Comparison of ENCODE assay signal across 18 cellular contexts in the genomic region with DNA sequence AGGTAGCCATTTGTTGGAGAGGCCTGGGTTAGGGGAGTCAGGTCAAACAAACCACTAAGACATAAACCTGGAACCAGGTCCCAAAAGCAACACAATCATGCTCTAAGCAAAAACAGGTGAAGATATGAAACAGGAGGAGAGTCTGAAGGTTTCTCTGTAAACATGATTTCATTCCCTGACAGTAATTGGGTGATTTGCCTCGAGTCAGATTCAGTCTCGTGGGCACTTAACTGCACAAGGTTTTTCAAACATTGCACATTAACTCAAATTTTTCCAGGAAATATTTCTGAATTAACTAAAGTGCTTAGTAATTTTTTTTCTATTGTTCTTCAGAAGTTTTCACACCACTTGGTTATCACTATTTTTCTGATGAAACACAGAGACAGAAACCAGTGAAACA. TPM values are rescaled to one million over a fixed set of nuclear protein-coding genes. Genes with fewer than 3 reads are reported as not detected.
A peak's percentile ranks its signal among the peaks of the same experiment; 100 is the strongest.
DNase-seq lines count a peak whose midpoint lies in the region; ATAC-seq, FAIRE-seq and TF ChIP-seq lines count a peak whose summit lies in the region.
"Had no signal": no experiment of that assay in that cellular context is flagged by ENCODE, and none has a peak within 500 bp of the region (broad histone marks: within the 10 kb centered on the region; RNA-seq: fewer than 3 reads in every experiment).

No MANE protein-coding gene starts in this region.

- H3K36me3 ChIP-seq in skeletal muscle tissue (ENCODE audit: control insufficient read depth in 3 of 3, insufficient read depth in 3 of 3, low read length in 3 of 3) (no peaks in the 10 kb centered on the region), heart right ventricle (no peaks in the 10 kb centered on the region), OCI-LY7 (ENCODE audit: insufficient read depth, low read length) (no peaks in the 10 kb centered on the region), breast epithelium (no peaks in the 10 kb centered on the region)
- H3K36me3 ChIP-seq: BLaER1 had no signal

- H4K20me1 ChIP-seq in OCI-LY7 (ENCODE audit: insufficient read depth, low read length): no peaks in the 10 kb centered on the region
- H4K20me1 ChIP-seq: BLaER1 had no signal

- FAIRE-seq in D721Med (lab: Jason Lieb, UNC): peak; percentile 53
- FAIRE-seq: A204.1, H54 had no signal

- WGBS in heart right ventricle, 2 donors: 86 to 87% methylated on average over 2 of the region's 2 CpGs

- no peak overlapping the region for H2AFZ ChIP-seq in OCI-LY7 (ENCODE audit: low read length)

- no peak for ATAC-seq in heart right ventricle
- ATAC-seq: GM23338, HCT116 had no signal

- no peak for DNase-seq in D721Med (ENCODE audit: insufficient read length, low spot score)
- peak; percentile 57 for DNase-seq in SK-N-DZ (ENCODE audit: low spot score)
- no peak for DNase-seq in nephron progenitor cell
- DNase-seq in heart right ventricle: no peak
- no peak for DNase-seq in OCI-LY7 (ENCODE audit: low spot score)
- no peak for DNase-seq in breast epithelium (ENCODE audit: low spot score in 2 of 2)
- DNase-seq: ACHN; AML-193; CD4-positive, alpha-beta memory T cell; DMS79 treated with DMSO at 0.1 percent for 48 hours; GF-D8 had no signal

- peak overlapping the region in 2 of 3 donors; percentile 27 to 73 for H3K9ac ChIP-seq in skeletal muscle tissue (ENCODE audit: low read depth in 1 of 3, low read length in 3 of 3)
- H3K9ac ChIP-seq: BLaER1 had no signal

- H3K9me2 ChIP-seq in OCI-LY7 (ENCODE audit: insufficient read depth, low read length): no peaks in the 10 kb centered on the region

- TF ChIP-seq CTCF in D721Med (IDR thresholded peaks at IDR 0.05; ENCODE audit: insufficient read depth, missing control alignments) (no peak), nephron progenitor cell (IDR thresholded peaks at IDR 0.05) (no peak), heart right ventricle (IDR thresholded peaks at IDR 0.05) (no peak), OCI-LY7 (conservative IDR thresholded peaks at IDR 0.05; ENCODE audit: low read length) (no peak), breast epithelium (IDR thresholded peaks at IDR 0.05) (no peak)

- no peak overlapping the region for H3K4me3 ChIP-seq in skeletal muscle tissue (ENCODE audit: low read length in 3 of 3)
- no peak overlapping the region for H3K4me3 ChIP-seq in heart right ventricle
- no peak overlapping the region for H3K4me3 ChIP-seq in OCI-LY7 (ENCODE audit: low read depth, low read length, poor library complexity, severe bottlenecking)
- H3K4me3 ChIP-seq in breast epithelium: no peak overlapping the region
- H3K4me3 ChIP-seq: BLaER1, GM23338 had no signal

- peak overlapping the region; percentile 43 for H3K27ac Mint-ChIP-seq in nephron progenitor cell
- H3K27ac Mint-ChIP-seq: CD14-positive monocyte; CD4-positive, alpha-beta memory T cell had no signal

- peaks cover 4% of the 10 kb centered on the region for H3K36me3 Mint-ChIP-seq in nephron progenitor cell (ENCODE audit: low read depth)
- H3K36me3 Mint-ChIP-seq: CD14-positive monocyte; CD4-positive, alpha-beta memory T cell had no signal

- H3K4me2 ChIP-seq in OCI-LY7 (ENCODE audit: low read length): no peak overlapping the region
- H3K4me2 ChIP-seq: BLaER1, GM23338 had no signal

- H3K79me2 ChIP-seq in OCI-LY7 (ENCODE audit: insufficient read depth, low read depth, low read length): no peaks in the 10 kb centered on the region

- BruUV-seq in OCI-LY7 (replicated peaks; lab: Mats Ljungman, UMichigan): no TSS peak

- H3K4me1 Mint-ChIP-seq in nephron progenitor cell: peaks cover 51% of the 10 kb centered on the region
- H3K4me1 Mint-ChIP-seq: CD14-positive monocyte; CD4-positive, alpha-beta memory T cell had no signal

- CTCF ChIA-PET in OCI-LY7 (lab: Charles Lee; ENCODE audit: unreplicated experiment): no interaction called here

- POLR2A ChIA-PET in OCI-LY7 (lab: Charles Lee): no interaction called here

- H3K9me3 Mint-ChIP-seq in nephron progenitor cell: no peaks in the 10 kb centered on the region
- H3K9me3 Mint-ChIP-seq: CD14-positive monocyte; CD4-positive, alpha-beta memory T cell; GM23338 had no signal

- intact Hi-C loops in heart right ventricle (cut with DNase I) (loop anchor here in 1 of 10 donors (10.0 kb wide), 1 partner anchor 633 kb away; no protein-coding TSS in a partner anchor), OCI-LY7 (cut with micrococcal nuclease; ENCODE audit: unreplicated experiment) (no loop called here), breast epithelium (cut with DNase I; ENCODE audit: low total_unique reads) (no loop called here)

- H3K27me3 ChIP-seq in skeletal muscle tissue (ENCODE audit: control insufficient read depth in 3 of 3, insufficient read depth in 3 of 3, low read length in 3 of 3) (no peaks in the 10 kb centered on the region), heart right ventricle (no peaks in the 10 kb centered on the region), breast epithelium (no peaks in the 10 kb centered on the region)
- H3K27me3 ChIP-seq: BLaER1 had no signal

- H3K4me3 Mint-ChIP-seq in nephron progenitor cell: no peak overlapping the region
- H3K4me3 Mint-ChIP-seq: CD14-positive monocyte; CD4-positive, alpha-beta memory T cell; GM23338 had no signal

- H3K27me3 Mint-ChIP-seq in nephron progenitor cell (ENCODE audit: low read depth, poor library complexity): peaks cover 6% of the 10 kb centered on the region

- H3K9me3 ChIP-seq in skeletal muscle tissue (ENCODE audit: control insufficient read depth in 3 of 3, low read length in 3 of 3) (no peaks in the 10 kb centered on the region), heart right ventricle (no peaks in the 10 kb centered on the region), OCI-LY7 (ENCODE audit: low read length) (no peaks in the 10 kb centered on the region), breast epithelium (no peaks in the 10 kb centered on the region)
- H3K9me3 ChIP-seq: BLaER1 had no signal

- no peak for TF ChIP-seq POLR2A in breast epithelium (IDR thresholded peaks at IDR 0.05)

- H3K4me1 ChIP-seq in skeletal muscle tissue (ENCODE audit: control insufficient read depth in 3 of 3, insufficient read depth in 3 of 3, low read length in 3 of 3) (peaks cover 47 to 73% (median 66%) of the 10 kb centered on the region in 3 donors), heart right ventricle (peaks cover 0 to 11% (median 0%) of the 10 kb centered on the region in 9 donors), OCI-LY7 (ENCODE audit: insufficient read depth, low read length, poor library complexity, severe bottlenecking) (no peaks in the 10 kb centered on the region), breast epithelium (peaks cover 0 to 4% of the 10 kb centered on the region in 2 donors)

- H3K27ac ChIP-seq in skeletal muscle tissue (ENCODE audit: low read depth, low read length) (peak overlapping the region; percentile 48), heart right ventricle (no peak overlapping the region), OCI-LY7 (ENCODE audit: low read depth, low read length, poor library complexity, severe bottlenecking) (no peak overlapping the region), breast epithelium (no peak overlapping the region)
- H3K27ac ChIP-seq: BLaER1 had no signal

RNA-seq across cellular contexts. Expression of a gene that starts 27.8 kb away (rescaled TPM):
- polyA plus RNA-seq in SK-N-DZ (2014; cell fraction: cytosol; rRNA removed): 0.40 and 0.45 TPM in 2 replicates
- 2.0 and 3.2 TPM in 2 replicates for polyA plus RNA-seq in SK-N-DZ (2014; cell fraction: nucleus; rRNA removed)
- total RNA-seq in skeletal muscle tissue (27.1 TPM), heart right ventricle (10 to 100 TPM; 11.2 to 22.8 (median 17.2) TPM), OCI-LY7 (2022) (0.52 and 2.0 TPM in 2 replicates), breast epithelium (10 to 100 TPM; 44.6 to 59.6 (median 53.4) TPM)
- polyA plus RNA-seq in heart right ventricle: 1 to 10 TPM; 1.4 to 3.4 TPM
- total RNA-seq in OCI-LY7 (2014; rRNA removed; shearing (Covaris generic)): 0.25 and 0.64 TPM in 2 replicates
